Comparison of ENCODE assay signal across 23 cellular contexts in the genomic region with DNA sequence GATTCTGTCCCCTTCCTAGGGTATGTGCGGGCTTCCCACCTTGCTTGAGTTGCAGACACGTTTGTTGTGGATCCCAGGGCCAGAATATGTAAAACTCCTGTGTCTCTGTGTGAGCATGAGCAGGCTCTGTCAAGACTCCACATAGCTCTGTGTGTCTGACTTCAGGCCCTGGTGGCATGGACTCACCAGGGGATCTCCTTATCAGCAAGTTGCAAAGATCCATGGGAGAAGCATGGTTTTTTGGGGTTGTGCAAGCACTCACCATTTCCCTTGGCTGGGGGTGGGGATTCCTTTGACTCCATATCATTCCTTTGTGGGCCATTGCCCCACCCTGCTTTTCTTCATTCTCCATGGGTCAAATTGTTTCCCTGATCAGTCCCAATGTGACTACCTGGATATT.
"Had no signal": no experiment of that assay in that cellular context is flagged by ENCODE, and none has a peak within 500 bp of the region (broad histone marks: within the 10 kb centered on the region; RNA-seq: fewer than 3 reads in every experiment).

No MANE protein-coding gene starts in this region.

- H3K9ac ChIP-seq: neural progenitor cell, parathyroid adenoma had no signal

- H3K27ac ChIP-seq: neural progenitor cell, ovary, parathyroid adenoma, psoas muscle, sigmoid colon, stomach, thoracic aorta, thyroid gland, tibial nerve, upper lobe of right lung, uterus had no signal

- H2AFZ ChIP-seq: neural progenitor cell, parathyroid adenoma had no signal

- ATAC-seq: naive thymus-derived CD4-positive, alpha-beta T cell; natural killer cell; psoas muscle; right cardiac atrium; stimulated activated effector memory CD8-positive, alpha-beta T cell treated with anti-CD3 and anti-CD28 coated beads, Interleukin-12 subunit alpha, Interleukin-12 subunit beta, amount 100 ng/mL, for 72 hours; stimulated activated naive B cell treated with anti-CD40 and anti-IgM and Interleukin-4, amounts not matched to agents 10 μg/mL and 1 μg/mL and 100 μg/mL, for 72 hours had no signal

- H3K4me2 ChIP-seq: neural progenitor cell had no signal

- H3K79me2 ChIP-seq: parathyroid adenoma had no signal

- H3K9me3 ChIP-seq: ovary, psoas muscle, thoracic aorta, thyroid gland, uterus had no signal

- H3K4me3 ChIP-seq: neural progenitor cell, ovary, psoas muscle, sigmoid colon, stomach, thoracic aorta, thyroid gland, tibial nerve, upper lobe of right lung, uterus had no signal

- H3K36me3 ChIP-seq: neural progenitor cell, ovary, sigmoid colon, stomach, thoracic aorta, thyroid gland, tibial nerve, upper lobe of right lung, uterus had no signal

- H3K27me3 ChIP-seq: neural progenitor cell, ovary, sigmoid colon, stomach, thyroid gland, tibial nerve, upper lobe of right lung, uterus had no signal

- H3K4me1 ChIP-seq: neural progenitor cell, parathyroid adenoma, psoas muscle, sigmoid colon, stomach, thyroid gland, tibial nerve, upper lobe of right lung, uterus had no signal

- DNase-seq: naive thymus-derived CD4-positive, alpha-beta T cell; natural killer cell; occipital lobe; ovary; psoas muscle; right cardiac atrium; small intestine; stimulated activated CD4-positive, alpha-beta T cell treated with anti-CD3 and anti-CD28 coated beads, Interleukin-15, amount 100 ng/mL, for 24 hours; stimulated activated CD4-positive, alpha-beta T cell treated with anti-CD3 and anti-CD28 coated beads, Interleukin-2, amount 100 ng/mL, for 24 hours; stimulated activated CD4-positive, alpha-beta T cell treated with anti-CD3 and anti-CD28 coated beads, Interleukin-2, amount 100 ng/mL, for 48 hours; stimulated activated CD4-positive, alpha-beta T cell treated with anti-CD3 and anti-CD28 coated beads, Interleukin-4, amount 100 ng/mL, for 24 hours; stimulated activated naive B cell treated with anti-CD40 and anti-IgM and Interleukin-4, amounts not matched to agents 10 μg/mL and 1 μg/mL and 100 μg/mL, for 72 hours; stimulated activated naive CD4-positive, alpha-beta T cell treated with Interleukin-2 at 50 U/mL for 16 hours; stomach; thyroid gland; upper lobe of right lung; uterus had no signal
